ENCODE assay signal across 25 cellular contexts in the genomic region with DNA sequence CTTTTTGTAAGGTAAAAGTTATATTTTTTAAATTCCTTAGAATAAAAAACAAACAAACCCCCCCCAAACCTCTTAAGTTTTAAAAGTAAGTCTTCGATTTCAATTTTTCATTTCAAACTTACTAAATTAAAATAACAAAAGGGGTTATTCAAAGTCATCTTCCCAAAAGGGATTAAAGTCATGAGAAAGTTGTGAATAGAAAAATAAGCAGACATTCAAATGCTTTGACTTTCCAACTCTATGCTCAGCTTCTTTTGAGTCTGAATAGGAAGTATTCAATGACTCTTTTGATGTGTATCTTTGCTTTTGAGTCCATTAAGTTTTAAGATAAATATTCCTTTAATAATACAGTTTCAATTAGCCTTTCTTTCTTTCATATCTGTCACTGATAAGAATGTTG.
"Had no signal": no experiment of that assay in that cellular context is flagged by ENCODE, and none has a peak within 500 bp of the region (broad histone marks: within the 10 kb centered on the region; RNA-seq: fewer than 3 reads in every experiment).

No MANE protein-coding gene starts in this region.

- H3K27me3 ChIP-seq: stomach, suprapubic skin, testis, thyroid gland, tibial artery, tibial nerve, transverse colon, upper lobe of left lung, upper lobe of right lung, uterus, vagina had no signal

- H3K4me3 ChIP-seq: stomach, suprapubic skin, testis, thoracic aorta, thyroid gland, tibial artery, tibial nerve, transverse colon, upper lobe of left lung, upper lobe of right lung, uterus, vagina had no signal

- H3K36me3 ChIP-seq: stomach, suprapubic skin, thoracic aorta, thyroid gland, tibial artery, tibial nerve, transverse colon, upper lobe of left lung, upper lobe of right lung, uterus, vagina had no signal

- FAIRE-seq: urothelium cell line had no signal

- H3K27ac ChIP-seq: stomach, suprapubic skin, testis, thoracic aorta, thyroid gland, tibial artery, tibial nerve, transverse colon, upper lobe of left lung, upper lobe of right lung, uterus, vagina had no signal

- H3K4me1 ChIP-seq: stomach, suprapubic skin, testis, thyroid gland, tibial artery, tibial nerve, transverse colon, upper lobe of left lung, upper lobe of right lung, uterus, vagina had no signal

- H3K9me3 ChIP-seq: stomach, suprapubic skin, testis, thoracic aorta, thyroid gland, tibial artery, tibial nerve, transverse colon, upper lobe of left lung, upper lobe of right lung, uterus, vagina had no signal

- DNase-seq: stimulated activated CD4-positive, alpha-beta T cell treated with anti-CD3 and anti-CD28 coated beads, Interleukin-2, amount 100 ng/mL, for 48 hours; stimulated activated CD4-positive, alpha-beta T cell treated with anti-CD3 and anti-CD28 coated beads, Interleukin-4, amount 100 ng/mL, for 1 hour; stimulated activated CD4-positive, alpha-beta T cell treated with anti-CD3 and anti-CD28 coated beads, Interleukin-4, amount 100 ng/mL, for 24 hours; stimulated activated CD4-positive, alpha-beta T cell treated with anti-CD3 and anti-CD28 coated beads, Interleukin-4, amount 100 ng/mL, for 4 hours; stimulated activated CD8-positive, alpha-beta memory T cell treated with anti-CD3 and anti-CD28 coated beads, Interleukin-4, amount 100 ng/mL, for 48 hours; stimulated activated naive B cell treated with anti-CD40 and anti-IgM and Interleukin-4, amounts not matched to agents 10 μg/mL and 1 μg/mL and 100 μg/mL, for 72 hours; stimulated activated naive CD4-positive, alpha-beta T cell; stimulated activated naive CD4-positive, alpha-beta T cell treated with Interleukin-2 at 50 U/mL for 16 hours; stimulated activated naive CD8-positive, alpha-beta T cell treated with anti-CD3 and anti-CD28 coated beads, Interleukin-15, amount 100 ng/mL, for 72 hours; stimulated activated naive CD8-positive, alpha-beta T cell treated with anti-CD3 and anti-CD28 coated beads, Interleukin-15, Interleukin-2, amounts not matched to agents 100 U/mL and 50 U/mL, for 24 hours; stomach; substantia nigra; testis; thyroid gland; tibial artery; transverse colon; trophoblast cell; upper lobe of left lung; upper lobe of right lung; uterus had no signal
